In genomic region chr15:48360841-48361240, GRCh38 we compare ENCODE assay signal across 16 cellular contexts. TPM values are rescaled to one million over a fixed set of nuclear protein-coding genes. Genes with fewer than 3 reads are reported as not detected.
A peak's percentile ranks its signal among the peaks of the same experiment; 100 is the strongest.
DNase-seq lines count a peak whose midpoint lies in the region; ATAC-seq and TF ChIP-seq lines count a peak whose summit lies in the region.
"Had no signal": no experiment of that assay in that cellular context is flagged by ENCODE, and none has a peak within 500 bp of the region (broad histone marks: within the 10 kb centered on the region; RNA-seq: fewer than 3 reads in every experiment).

No MANE protein-coding gene starts in this region.

- no peaks in the 10 kb centered on the region for H3K9me3 ChIP-seq in transverse colon
- H3K9me3 ChIP-seq: thoracic aorta had no signal

- no peak overlapping the region for H3K27ac ChIP-seq in GM23338 (ENCODE audit: low read depth)
- no peak overlapping the region for H3K27ac ChIP-seq in transverse colon
- H3K27ac ChIP-seq: thoracic aorta had no signal

- no peaks in the 10 kb centered on the region for H3K79me2 ChIP-seq in GM23338 (replicated peaks; ENCODE audit: insufficient read depth)

- no peaks in the 10 kb centered on the region for H3K9me2 ChIP-seq in GM23338 (ENCODE audit: insufficient read depth)

- H3K36me3 ChIP-seq in GM23338 (ENCODE audit: insufficient read depth) (no peaks in the 10 kb centered on the region), transverse colon (no peaks in the 10 kb centered on the region)
- H3K36me3 ChIP-seq: thoracic aorta had no signal

- no peaks in the 10 kb centered on the region for H3K9me3 Mint-ChIP-seq in GM23338

- no peaks in the 10 kb centered on the region for H3K36me3 Mint-ChIP-seq in GM23338 (ENCODE audit: low read depth)
- H3K36me3 Mint-ChIP-seq: CD4-positive, CD25-positive, alpha-beta regulatory T cell; memory B cell had no signal

- no peak overlapping the region for H3K4me3 ChIP-seq in GM23338
- no peak overlapping the region for H3K4me3 ChIP-seq in choroid plexus epithelial cell (ENCODE audit: low read depth, low read length)
- H3K4me3 ChIP-seq in transverse colon: no peak overlapping the region
- H3K4me3 ChIP-seq: thoracic aorta had no signal

- TF ChIP-seq EP300 in transverse colon (IDR thresholded peaks at IDR 0.05; ENCODE audit: low read depth): no peak

- no peak for TF ChIP-seq POLR2A in transverse colon (IDR thresholded peaks at IDR 0.05)

- no peak for TF ChIP-seq CTCF in GM23338 (conservative IDR thresholded peaks at IDR 0.05; ENCODE audit: low read depth in 2 of 2)
- TF ChIP-seq CTCF in choroid plexus epithelial cell (conservative IDR thresholded peaks at IDR 0.05; ENCODE audit: low read depth, low read length): no peak
- no peak for TF ChIP-seq CTCF in transverse colon (IDR thresholded peaks at IDR 0.05)

- ATAC-seq in GM23338 (no peak), GM18858 (IDR thresholded peaks at IDR 0.05; ENCODE audit: unreplicated experiment) (no peak)

- no peaks in the 10 kb centered on the region for H4K20me1 ChIP-seq in GM23338 (replicated peaks; ENCODE audit: insufficient read depth)

- in situ Hi-C loops in transverse colon (cut with MboI; ENCODE audit: low pct_ligation_motif_present in 1 of 4, low pct_unique_long_range_greater_than_20kb in 1 of 4, low sequenced_read_pairs in 3 of 4): loop anchor here in 1 of 4 donors (25.0 kb wide), 1 partner anchor 451 kb away; the partner anchor contains the start of gene CEP152

- H3K4me3 Mint-ChIP-seq in GM23338: no peak overlapping the region
- H3K4me3 Mint-ChIP-seq: CD4-positive, CD25-positive, alpha-beta regulatory T cell; H9; memory B cell; nephron progenitor cell had no signal

- H3F3A ChIP-seq in GM23338 (replicated peaks; ENCODE audit: low read depth): no peaks in the 10 kb centered on the region

- H3K27me3 Mint-ChIP-seq in GM23338 (ENCODE audit: insufficient read depth, low read depth, poor library complexity): peaks cover 2% of the 10 kb centered on the region
- H3K27me3 Mint-ChIP-seq: memory B cell had no signal

- intact Hi-C loops in transverse colon (cut with DNase I; ENCODE audit: low total_unique reads): no loop called here

- no peak overlapping the region for H3K27ac Mint-ChIP-seq in GM23338
- H3K27ac Mint-ChIP-seq: CD4-positive, CD25-positive, alpha-beta regulatory T cell; H9; memory B cell; nephron progenitor cell had no signal

- H2AFZ ChIP-seq in GM23338: no peak overlapping the region

- H3K4me1 ChIP-seq in GM23338 (ENCODE audit: insufficient read depth) (no peaks in the 10 kb centered on the region), transverse colon (peaks cover 0 to 9% (median 0%) of the 10 kb centered on the region in 4 donors)

- no peak overlapping the region for H3K4me2 ChIP-seq in GM23338

- DNase-seq in GM23338 (ENCODE audit: low spot score): peak; percentile 9
- DNase-seq in OCI-M1 (lab: John Stamatoyannopoulos, UW): peak; percentile 41
- peak; percentile 42 for DNase-seq in choroid plexus epithelial cell (ENCODE audit: low read depth)
- peak; percentile 47 for DNase-seq in renal cortical epithelial cell (ENCODE audit: low read depth)
- no peak for DNase-seq in NK-92 (lab: John Stamatoyannopoulos, UW; ENCODE audit: unreplicated experiment)
- DNase-seq in transverse colon: no peak
- DNase-seq: activated T-cell treated with anti-CD3 and anti-CD28 coated beads, Interleukin-2, amount 50 U/mL, for 48 hours; CD4-positive, CD25-positive, alpha-beta regulatory T cell; H9; head of caudate nucleus; islet precursor cell; NCI-H1092 treated with DMSO at 0.1 percent for 48 hours; nephron progenitor cell had no signal

- no peaks in the 10 kb centered on the region for H3K27me3 ChIP-seq in GM23338 (ENCODE audit: insufficient read depth)
- H3K27me3 ChIP-seq in transverse colon: no peaks in the 10 kb centered on the region

- peaks cover 8% of the 10 kb centered on the region for H3K4me1 Mint-ChIP-seq in GM23338
- H3K4me1 Mint-ChIP-seq: memory B cell had no signal

- WGBS in transverse colon (ENCODE audit: low coverage in 1 of 2), 2 donors: 78 to 80% methylated on average over 1 to 2 of the region's 2 CpGs

TF ChIP-seq in GM23338, 12 proteins besides CTCF, POLR2A, EP300 and RAD21 (continues in another document):
- TF ChIP-seq ZNF462 (CRISPR knock-in tag; IDR thresholded peaks at IDR 0.05): no peak
- no peak for TF ChIP-seq EZH2 (IDR thresholded peaks at IDR 0.05; ENCODE audit: low read depth, unreplicated experiment)
- no peak for TF ChIP-seq CREB1 (CRISPR knock-in tag; IDR thresholded peaks at IDR 0.05; ENCODE audit: low read depth)
- no peak for TF ChIP-seq ZNF114 (CRISPR knock-in tag; IDR thresholded peaks at IDR 0.05)
- TF ChIP-seq ETS1 (IDR thresholded peaks at IDR 0.05): no peak
- no peak for TF ChIP-seq JUNB (IDR thresholded peaks at IDR 0.05; ENCODE audit: unreplicated experiment)
- no peak for TF ChIP-seq NANOG (IDR thresholded peaks at IDR 0.05; ENCODE audit: borderline replicate concordance)
- no peak for TF ChIP-seq POLR2AphosphoS5 (IDR thresholded peaks at IDR 0.05; ENCODE audit: low read depth)
- no peak for TF ChIP-seq EZH2phosphoT487 (IDR thresholded peaks at IDR 0.05; ENCODE audit: unreplicated experiment)
- no peak for TF ChIP-seq ZNF331 (CRISPR knock-in tag; IDR thresholded peaks at IDR 0.05; ENCODE audit: low read depth)

RNA-seq across cellular contexts. Expression of gene DUT, which starts 29.6 kb away (rescaled TPM):
- total RNA-seq in GM23338 (2014; rRNA removed; shearing (Covaris generic)): 82.5 and 98.2 TPM in 2 replicates
- polyA plus RNA-seq in GM23338 (2016; fragmentation: Nextera tagmentation; extraction: Ambion mirVana): 420 and 428 TPM in 2 replicates
- 48.2 and 61.3 TPM in 2 replicates for total RNA-seq in renal cortical epithelial cell
- total RNA-seq in transverse colon: 10 to 100 TPM; 19.5 to 63.1 (median 45.3) TPM

Comparison
In these comparisons a context has a peak if more than half of its experiments do, and no peak if none do; other contexts are left out.
1. DNase-seq: peak in GM23338 (single experiment), OCI-M1 (single experiment), choroid plexus epithelial cell (single experiment) and renal cortical epithelial cell (single experiment); none in NK-92 (single experiment) and transverse colon (single experiment).